Comparison of ENCODE assay signal across 20 cellular contexts in the genomic region with DNA sequence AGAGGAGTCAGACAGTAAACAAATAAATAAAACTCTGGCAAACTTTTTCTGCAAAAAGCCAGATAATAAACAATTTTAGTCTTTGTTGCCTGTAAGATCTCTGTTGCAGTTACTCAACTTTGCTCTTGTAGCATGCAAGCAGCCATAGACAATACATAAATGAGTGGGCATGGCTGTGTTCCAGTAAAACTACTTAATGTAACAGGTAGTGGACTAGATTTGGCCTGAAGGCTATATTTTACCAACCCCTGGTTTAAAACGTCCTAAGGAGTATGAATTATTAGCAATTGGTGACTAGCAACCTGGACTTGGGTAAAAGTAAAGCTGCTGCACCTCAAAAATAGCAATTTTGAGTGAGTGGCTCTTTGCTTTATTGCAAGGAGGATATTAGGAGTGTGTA.
"Had no signal": no experiment of that assay in that cellular context is flagged by ENCODE, and none has a peak within 500 bp of the region (broad histone marks: within the 10 kb centered on the region; RNA-seq: fewer than 3 reads in every experiment).

No MANE protein-coding gene starts in this region.

- H3K27ac Mint-ChIP-seq: activated CD4-positive, alpha-beta memory T cell treated with anti-CD3 and anti-CD28 coated beads for 36 hours; activated CD4-positive, alpha-beta T cell treated with anti-CD3 and anti-CD28 coated beads, Interleukin-2, amount 10 ng/mL, durations not matched to agents 24 days and 14 days; activated naive CD4-positive, alpha-beta T cell treated with anti-CD3 and anti-CD28 coated beads, Interleukin-2, amount 50 U/mL, for 72 hours; activated naive CD8-positive, alpha-beta T cell treated with anti-CD3 and anti-CD28 coated beads, Interleukin-2, amount 50 U/mL, for 24 hours; T-helper 1 cell treated with Interleukin-12 subunit alpha and Interleukin-12 subunit beta and Interleukin-4 antibody, amounts not matched to agents 30 μg/mL and 1 μg/mL, for 36 hours; WTC11 had no signal

- H3K9me3 Mint-ChIP-seq: activated CD4-positive, alpha-beta memory T cell treated with anti-CD3 and anti-CD28 coated beads for 36 hours; activated CD4-positive, alpha-beta T cell treated with anti-CD3 and anti-CD28 coated beads, Interleukin-2, amount 10 ng/mL, durations not matched to agents 24 days and 14 days; activated naive CD4-positive, alpha-beta T cell treated with anti-CD3 and anti-CD28 coated beads, Interleukin-2, amount 50 U/mL, for 72 hours; activated naive CD8-positive, alpha-beta T cell treated with anti-CD3 and anti-CD28 coated beads, Interleukin-2, amount 50 U/mL, for 24 hours; activated T-cell treated with anti-CD3 and anti-CD28 coated beads, Interleukin-2, amount 50 U/mL, for 4 hours; T-helper 1 cell treated with Interleukin-12 subunit alpha and Interleukin-12 subunit beta and Interleukin-4 antibody, amounts not matched to agents 30 μg/mL and 1 μg/mL, for 36 hours; WTC11 had no signal

- H3K27me3 ChIP-seq: ascending aorta, body of pancreas, cardiac muscle cell had no signal

- H3K27me3 Mint-ChIP-seq: activated CD4-positive, alpha-beta memory T cell treated with anti-CD3 and anti-CD28 coated beads for 36 hours; activated CD4-positive, alpha-beta T cell treated with anti-CD3 and anti-CD28 coated beads, Interleukin-2, amount 10 ng/mL, durations not matched to agents 24 days and 14 days; activated naive CD8-positive, alpha-beta T cell treated with anti-CD3 and anti-CD28 coated beads, Interleukin-2, amount 50 U/mL, for 24 hours had no signal

- H3K36me3 Mint-ChIP-seq: activated CD4-positive, alpha-beta memory T cell treated with anti-CD3 and anti-CD28 coated beads for 36 hours; WTC11 had no signal

- H3K27ac ChIP-seq: ascending aorta, body of pancreas, cardiac muscle cell had no signal

- DNase-seq: activated CD4-positive, alpha-beta memory T cell treated with anti-CD3 and anti-CD28 coated beads for 36 hours; activated CD4-positive, alpha-beta T cell treated with anti-CD3 and anti-CD28 coated beads for 1 hour; activated CD4-positive, alpha-beta T cell treated with anti-CD3 and anti-CD28 coated beads, Interleukin-2, amount 10 ng/mL, durations not matched to agents 24 days and 14 days; activated CD8-positive, alpha-beta memory T cell treated with anti-CD3 and anti-CD28 coated beads for 24 hours; activated effector memory CD4-positive, alpha-beta T cell treated with anti-CD3 and anti-CD28 coated beads, Interleukin-2, amount 50 U/mL, for 16 hours; activated naive CD4-positive, alpha-beta T cell treated with Interleukin-2 at 50 U/mL for 16 hours; activated naive CD8-positive, alpha-beta T cell treated with anti-CD3 and anti-CD28 coated beads, Interleukin-2, amount 50 U/mL, for 24 hours; activated T-cell treated with anti-CD3 and anti-CD28 coated beads, Interleukin-2, amount 50 U/mL, for 4 hours; amniotic stem cell; body of pancreas; NCI-H2029 treated with DMSO at 0.1 percent for 48 hours; NCI-H526; PC-3; SHP77 treated with DMSO at 0.1 percent for 48 hours; T-helper 9 cell had no signal

- ATAC-seq: activated naive CD4-positive, alpha-beta T cell treated with anti-CD3 and anti-CD28 coated beads, Interleukin-2, amount 50 U/mL, for 72 hours; activated naive CD8-positive, alpha-beta T cell treated with anti-CD3 and anti-CD28 coated beads, Interleukin-2, amount 50 U/mL, for 24 hours; activated T-cell treated with anti-CD3 and anti-CD28 coated beads, Interleukin-2, amount 50 U/mL, for 4 hours; body of pancreas; PC-3; WTC11 had no signal

- H3K36me3 ChIP-seq: ascending aorta, cardiac muscle cell had no signal

- H3K4me3 ChIP-seq: ascending aorta, body of pancreas, cardiac muscle cell had no signal

- H3K9me3 ChIP-seq: ascending aorta, body of pancreas had no signal

- H3K4me3 Mint-ChIP-seq: activated CD4-positive, alpha-beta memory T cell treated with anti-CD3 and anti-CD28 coated beads for 36 hours; activated CD4-positive, alpha-beta T cell treated with anti-CD3 and anti-CD28 coated beads, Interleukin-2, amount 10 ng/mL, durations not matched to agents 24 days and 14 days; activated naive CD8-positive, alpha-beta T cell treated with anti-CD3 and anti-CD28 coated beads, Interleukin-2, amount 50 U/mL, for 24 hours; activated T-cell treated with anti-CD3 and anti-CD28 coated beads, Interleukin-2, amount 50 U/mL, for 4 hours; T-helper 1 cell treated with Interleukin-12 subunit alpha and Interleukin-12 subunit beta and Interleukin-4 antibody, amounts not matched to agents 30 μg/mL and 1 μg/mL, for 36 hours; WTC11 had no signal
